Comparison of ENCODE assay signal across 8 cellular contexts in genomic region chr1:150548632-150549495, GRCh38. TPM values are rescaled to one million over a fixed set of nuclear protein-coding genes. Genes with fewer than 3 reads are reported as not detected.
A peak's percentile ranks its signal among the peaks of the same experiment; 100 is the strongest.
DNase-seq lines count a peak whose midpoint lies in the region; ATAC-seq and TF ChIP-seq lines count a peak whose summit lies in the region.

TSS of gene ADAMTSL4 (plus strand) at chr1:150549408. CDS start at chr1:150552289, 2,881 bp downstream.

- H3K27me3 ChIP-seq in effector memory CD4-positive, alpha-beta T cell (replicated peaks; ENCODE audit: control insufficient read depth, insufficient read depth, low read length, poor library complexity, severe bottlenecking): peaks cover 10% of the 10 kb centered on the region
- H3K27me3 ChIP-seq in lung (ENCODE audit: control insufficient read depth, insufficient read depth): no peaks in the 10 kb centered on the region
- no peaks in the 10 kb centered on the region for H3K27me3 ChIP-seq in thyroid gland

- H3K4me1 ChIP-seq in effector memory CD4-positive, alpha-beta T cell (ENCODE audit: control insufficient read depth, insufficient read depth, low read length, poor library complexity, severe bottlenecking): peaks cover 5% of the 10 kb centered on the region
- H3K4me1 ChIP-seq in lung (ENCODE audit: control insufficient read depth in 2 of 2, insufficient read depth in 2 of 2, low read length in 2 of 2) (peaks cover 5 to 27% of the 10 kb centered on the region in 2 donors), thyroid gland (peaks cover 6 to 40% of the 10 kb centered on the region in 2 donors)

- H3K27ac Mint-ChIP-seq in T-helper 17 cell: no peak within 1 kb of the TSS

- no peak for TF ChIP-seq CTCF in AG04449 (IDR thresholded peaks at IDR 0.05; ENCODE audit: insufficient read depth, low read length, missing control alignments)
- peak; percentile 19; the same call in 1 of the 2 replicates for TF ChIP-seq CTCF in GM12875 (IDR thresholded peaks at IDR 0.05; ENCODE audit: borderline replicate concordance, insufficient read depth, low read depth, low read length)
- no peak for TF ChIP-seq CTCF in LNCaP clone FGC (IDR thresholded peaks at IDR 0.05; ENCODE audit: control insufficient read depth, extremely low read depth, insufficient read depth)
- no peak for TF ChIP-seq CTCF in lung (IDR thresholded peaks at IDR 0.05; ENCODE audit: control extremely low read depth, extremely low read depth)
- peak in 1 of 6 experiments; percentile 20 for TF ChIP-seq CTCF in thyroid gland (IDR thresholded peaks at IDR 0.05)

- CTCF ChIA-PET in AG04449 (lab: Yijun Ruan, JAX): interaction anchor here (0.6 to 13.4 kb wide), 7 partner anchors 11 to 457 kb away, joined by 3 to 133 read pairs (median 4); partner anchors contain the start of gene MINDY1

- H3K27ac ChIP-seq in effector memory CD4-positive, alpha-beta T cell (ENCODE audit: insufficient read depth, low read length, poor library complexity, severe bottlenecking): no peak within 1 kb of the TSS
- H3K27ac ChIP-seq in lung (ENCODE audit: low read depth in 1 of 2, low read length in 1 of 2) (peak within 1 kb of the TSS; percentile 80 to 84), thyroid gland (peak within 1 kb of the TSS in 2 of 3 donors; percentile 80 to 85)

- intact Hi-C loops in thyroid gland (cut with DNase I): no loop called here

- DNase-seq in AG04449 (ENCODE audit: low read depth, low spot score) (no peak), LNCaP clone FGC (ENCODE audit: low read depth) (no peak), T-helper 17 cell (no peak), lung (ENCODE audit: low spot score) (no peak), thyroid gland (peak; percentile 73 to 78)
- DNase-seq in effector memory CD4-positive, alpha-beta T cell: no peak

- H3K27me3 Mint-ChIP-seq in T-helper 17 cell: peaks cover 15% of the 10 kb centered on the region

- WGBS in lung, 2 donors: 1% methylated on average over 66 to 91 of the region's 91 CpGs
- WGBS in thyroid gland, 2 donors: 2 to 3% methylated on average over 16 to 19 of the region's 91 CpGs

- H3K36me3 Mint-ChIP-seq in T-helper 17 cell (ENCODE audit: low read depth): no peaks in the 10 kb centered on the region

- no peaks in the 10 kb centered on the region for H3K36me3 ChIP-seq in effector memory CD4-positive, alpha-beta T cell (ENCODE audit: control insufficient read depth, insufficient read depth, low read length)
- H3K36me3 ChIP-seq in lung (ENCODE audit: control insufficient read depth in 2 of 2, insufficient read depth in 2 of 2, low read length in 2 of 2) (no peaks in the 10 kb centered on the region), thyroid gland (no peaks in the 10 kb centered on the region)

- H3K4me3 Mint-ChIP-seq in T-helper 17 cell: peak within 1 kb of the TSS; percentile 87

- POLR2A ChIA-PET in AG04449 (lab: Yijun Ruan, JAX): interaction anchor here (0.7 to 1.1 kb wide), 3 partner anchors 13 to 20 kb away, joined by 3 read pairs; no protein-coding TSS in a partner anchor

- no peaks in the 10 kb centered on the region for H3K9me3 ChIP-seq in T-helper 17 cell (ENCODE audit: control insufficient read depth, low read length, poor library complexity, severe bottlenecking)
- H3K9me3 ChIP-seq in effector memory CD4-positive, alpha-beta T cell (ENCODE audit: control insufficient read depth, low read length): no peaks in the 10 kb centered on the region
- no peaks in the 10 kb centered on the region for H3K9me3 ChIP-seq in lung (ENCODE audit: control insufficient read depth in 2 of 2, insufficient read depth in 1 of 2, low read length in 1 of 2)
- no peaks in the 10 kb centered on the region for H3K9me3 ChIP-seq in thyroid gland

- ATAC-seq in T-helper 17 cell: peak; percentile 77
- ATAC-seq in lung (ENCODE audit: insufficient read depth, low FRiP score): peak; percentile 48
- no peak for ATAC-seq in GM19395 (IDR thresholded peaks at IDR 0.05; ENCODE audit: unreplicated experiment)

- H3K4me1 Mint-ChIP-seq in T-helper 17 cell: peaks cover 13% of the 10 kb centered on the region

- H3K4me3 ChIP-seq in AG04449 (ENCODE audit: low read depth, low read length) (peak within 1 kb of the TSS; percentile 60), GM12875 (ENCODE audit: low read depth, low read length) (peak within 1 kb of the TSS; percentile 53), LNCaP clone FGC (ENCODE audit: low read depth, low read length) (peak within 1 kb of the TSS; percentile 53), lung (peak within 1 kb of the TSS; percentile 33), thyroid gland (replicated peaks in 1 of 3) (peak within 1 kb of the TSS in 1 of 3 donors; percentile 43)
- peak within 1 kb of the TSS; percentile 51 for H3K4me3 ChIP-seq in effector memory CD4-positive, alpha-beta T cell (ENCODE audit: insufficient read depth, low read depth, low read length, poor library complexity, severe bottlenecking)

- TF ChIP-seq POLR2A in thyroid gland (IDR thresholded peaks at IDR 0.05): peak in 1 of 2 donors; percentile 34

RNA-seq across cellular contexts. Expression of gene ADAMTSL4, which starts in this region (rescaled TPM):
- total RNA-seq in T-helper 17 cell (1 to 10 TPM in 1 of 2 donors, under 1 TPM in 1; 0.39 to 1.6 TPM), lung (100 to 1,000 TPM in 1 of 2 donors, 10 to 100 TPM in 1; 23.2 to 104 TPM), thyroid gland (10 to 100 TPM in 1 of 4 donors, 1 to 10 TPM in 3; 2.1 to 15.7 (median 6.9) TPM)
- 10 to 100 TPM; 36.4 to 59.5 TPM for polyA plus RNA-seq in lung

Comparison
In these comparisons a context has a peak if more than half of its experiments do, and no peak if none do; other contexts are left out.
1. DNase-seq: peak in thyroid gland (2 of 2); none in AG04449 (single experiment), LNCaP clone FGC (single experiment), T-helper 17 cell (0 of 3), effector memory CD4-positive, alpha-beta T cell (0 of 3) and lung (single experiment).